Comparison of ENCODE assay signal across 13 cellular contexts in the genomic region with DNA sequence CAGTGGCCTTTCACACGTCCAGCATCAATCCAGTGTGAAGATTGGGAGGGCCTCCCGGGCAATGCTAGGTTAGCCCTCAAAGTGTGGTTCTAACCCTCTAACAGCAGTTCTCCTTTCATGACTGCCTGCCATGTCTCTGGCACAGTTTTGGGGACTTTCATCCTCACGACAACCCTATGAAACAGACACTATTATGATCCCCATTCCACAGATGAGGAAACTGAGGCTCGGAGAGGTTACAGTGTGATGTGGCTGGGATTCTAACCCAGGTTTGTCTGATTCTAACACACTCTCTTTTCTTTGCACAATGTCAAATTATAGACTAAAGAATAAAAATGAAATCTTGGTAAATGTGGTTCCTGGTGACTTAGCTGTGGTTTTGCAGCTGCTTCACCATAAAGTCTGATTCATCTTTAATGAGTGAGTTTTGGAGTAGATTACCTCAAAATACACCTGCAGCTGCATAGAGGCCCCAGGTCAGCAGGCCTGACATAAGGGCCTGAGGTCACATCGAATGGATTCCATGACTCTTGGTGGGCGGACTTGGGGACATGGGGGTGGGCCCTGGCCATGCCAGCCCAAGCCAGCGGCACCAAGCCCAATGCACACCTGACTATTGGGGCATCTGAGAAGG.
DNase-seq lines count a peak whose midpoint lies in the region; ATAC-seq, FAIRE-seq and TF ChIP-seq lines count a peak whose summit lies in the region.
"Had no signal": no experiment of that assay in that cellular context is flagged by ENCODE, and none has a peak within 500 bp of the region (broad histone marks: within the 10 kb centered on the region; RNA-seq: fewer than 3 reads in every experiment).

No MANE protein-coding gene starts in this region.

- H3K4me1 ChIP-seq in BLaER1 (peaks cover 51% of the 10 kb centered on the region), pancreas (peaks cover 0 to 3% (median 0%) of the 10 kb centered on the region in 3 donors)

- ATAC-seq in GM19351 (IDR thresholded peaks at IDR 0.05; ENCODE audit: unreplicated experiment) = no peak
- ATAC-seq in pancreas = no peak

- 75 to 82% methylated on average over 7 of the region's 7 CpGs for WGBS in pancreas, 2 donors

- H3K4me3 ChIP-seq in BLaER1 (no peak overlapping the region), pancreas (no peak overlapping the region)

- H3K27me3 Mint-ChIP-seq in HFFc6 (ENCODE audit: insufficient read depth) = peaks cover 18% of the 10 kb centered on the region

- H3K9me3 Mint-ChIP-seq in HFFc6 = no peaks in the 10 kb centered on the region

- H3K4me2 ChIP-seq in BLaER1 = peak overlapping the region; percentile 76

- H4K20me1 ChIP-seq in BLaER1 = no peaks in the 10 kb centered on the region

- H3K27ac Mint-ChIP-seq in HFFc6 = peak overlapping the region; percentile 30; the same call in 1 of the 2 replicates

- intact Hi-C loops in pancreas (cut with DNase I) = no loop called here

- no peak for FAIRE-seq in pancreas (lab: Jason Lieb, UNC)

- H3K27me3 ChIP-seq in BLaER1 (no peaks in the 10 kb centered on the region), pancreas (no peaks in the 10 kb centered on the region)

- H3K4me1 Mint-ChIP-seq in HFFc6 (ENCODE audit: low read depth) = peaks cover 58% of the 10 kb centered on the region

- no peak for TF ChIP-seq CTCF in HFFc6 (IDR thresholded peaks at IDR 0.05)
- no peak for TF ChIP-seq CTCF in pancreas (IDR thresholded peaks at IDR 0.05)

- DNase-seq in HFFc6 (no peak), RPMI7951 (ENCODE audit: low read depth) (peak; percentile 31), kidney tubule cell (ENCODE audit: low spot score) (peak; percentile 40), cerebellum (ENCODE audit: low spot score) (no peak), pancreas (no peak)
- DNase-seq: DMS153, EL, NCI-H146, NCI-H2227 treated with DMSO at 0.1 percent for 48 hours, SIG-M5 had no signal

- no peak overlapping the region for H3K9ac ChIP-seq in BLaER1

- peak overlapping the region; percentile 7; the same call in 1 of the 2 replicates for H3K4me3 Mint-ChIP-seq in HFFc6

- peaks cover 47% of the 10 kb centered on the region for H3K36me3 Mint-ChIP-seq in HFFc6 (ENCODE audit: low read depth)

- no peaks in the 10 kb centered on the region for H3K36me3 ChIP-seq in BLaER1
- no peaks in the 10 kb centered on the region for H3K36me3 ChIP-seq in pancreas

- H3K27ac ChIP-seq in BLaER1 (no peak overlapping the region; the same call in 1 of the 2 replicates), pancreas (no peak overlapping the region)
- H3K27ac ChIP-seq: C4-2B had no signal

- H3K9me3 ChIP-seq in BLaER1 (no peaks in the 10 kb centered on the region), pancreas (no peaks in the 10 kb centered on the region)

Comparison
In these comparisons a context has a peak if more than half of its experiments do, and no peak if none do; other contexts are left out.
1. DNase-seq: peak in RPMI7951 (single experiment) and kidney tubule cell (single experiment); none in HFFc6 (single experiment), cerebellum (single experiment) and pancreas (0 of 6).